Comparison of ENCODE assay signal across 18 cellular contexts in the genomic region with DNA sequence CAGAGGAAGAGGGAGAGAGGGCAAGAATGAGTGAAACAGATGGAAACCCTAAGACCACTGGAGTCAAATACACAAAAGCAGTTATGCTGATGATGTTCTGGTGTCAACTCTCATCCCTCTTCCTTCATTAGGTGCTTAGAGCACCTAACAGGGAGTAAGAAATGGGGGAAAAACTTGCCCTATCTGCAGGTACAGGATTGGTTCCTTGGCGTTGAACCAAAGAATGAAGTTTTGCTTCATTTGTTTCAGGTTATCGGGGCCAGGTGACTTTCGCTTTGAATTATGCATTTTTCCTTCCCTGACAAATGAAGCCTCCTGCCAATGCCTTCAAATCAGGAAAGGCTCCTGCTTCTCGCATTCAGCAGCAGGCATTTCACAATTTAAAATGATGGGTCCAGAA.
"Had no signal": no experiment of that assay in that cellular context is flagged by ENCODE, and none has a peak within 500 bp of the region (broad histone marks: within the 10 kb centered on the region; RNA-seq: fewer than 3 reads in every experiment).

No MANE protein-coding gene starts in this region.

- H3K27ac ChIP-seq: cardiac muscle cell, left ventricle myocardium inferior, psoas muscle, right lobe of liver, transverse colon had no signal

- H3K9me3 Mint-ChIP-seq: activated T-cell treated with anti-CD3 and anti-CD28 coated beads, Interleukin-2, amount 50 U/mL, for 24 hours; memory B cell; natural killer cell; T-cell had no signal

- H3K4me3 Mint-ChIP-seq: activated T-cell treated with anti-CD3 and anti-CD28 coated beads, Interleukin-2, amount 50 U/mL, for 24 hours; memory B cell; natural killer cell; T-cell had no signal

- ATAC-seq: esophagus mucosa; natural killer cell; psoas muscle; right lobe of liver; stimulated activated naive CD8-positive, alpha-beta T cell treated with anti-CD3 and anti-CD28 coated beads, Interleukin-15, Interleukin-2, amounts not matched to agents 100 U/mL and 50 U/mL, for 24 hours; T-cell had no signal

- H3K27ac Mint-ChIP-seq: activated T-cell treated with anti-CD3 and anti-CD28 coated beads, Interleukin-2, amount 50 U/mL, for 24 hours; memory B cell; natural killer cell had no signal

- H3K4me1 Mint-ChIP-seq: natural killer cell, T-cell had no signal

- H3K36me3 Mint-ChIP-seq: natural killer cell, T-cell had no signal

- FAIRE-seq: astrocyte, colon had no signal

- DNase-seq: activated CD4-positive, alpha-beta T cell treated with anti-CD3 and anti-CD28 coated beads for 1 hour; activated CD4-positive, alpha-beta T cell treated with anti-CD3 and anti-CD28 coated beads, Interleukin-2, amount 50 U/mL, for 48 hours; activated effector memory CD4-positive, alpha-beta T cell treated with Interleukin-2 at 50 U/mL for 16 hours; activated naive CD4-positive, alpha-beta T cell treated with anti-CD3 and anti-CD28 coated beads, Interleukin-2, amount 50 U/mL, for 16 hours; activated T-cell treated with anti-CD3 and anti-CD28 coated beads, Interleukin-2, amount 50 U/mL, for 24 hours; left ventricle myocardium inferior; natural killer cell; psoas muscle; right lobe of liver; stimulated activated naive CD8-positive, alpha-beta T cell treated with anti-CD3 and anti-CD28 coated beads, Interleukin-15, Interleukin-2, amounts not matched to agents 100 U/mL and 50 U/mL, for 24 hours; T-cell; T-helper 9 cell; transverse colon had no signal
